ENCODE assay signal across 30 cellular contexts in genomic region chr7:116836911-116837310, GRCh38.
DNase-seq lines count a peak whose midpoint lies in the region; ATAC-seq and TF ChIP-seq lines count a peak whose summit lies in the region.
"Had no signal": no experiment of that assay in that cellular context is flagged by ENCODE, and none has a peak within 500 bp of the region (broad histone marks: within the 10 kb centered on the region; RNA-seq: fewer than 3 reads in every experiment).

No MANE protein-coding gene starts in this region.

- no peaks in the 10 kb centered on the region for H3K27me3 ChIP-seq in RWPE2 (ENCODE audit: insufficient read depth, poor library complexity, severe bottlenecking)
- H3K27me3 ChIP-seq: colonic mucosa had no signal

- no peak overlapping the region for H3K4me3 ChIP-seq in RWPE2 (ENCODE audit: severe bottlenecking)
- H3K4me3 ChIP-seq: colonic mucosa, GM23338, lower lobe of right lung, Peyer's patch had no signal

- peaks cover 7% of the 10 kb centered on the region for H3K4me1 ChIP-seq in RWPE2 (ENCODE audit: insufficient read depth, poor library complexity, severe bottlenecking)
- H3K4me1 ChIP-seq: colonic mucosa, lower lobe of right lung had no signal

- intact Hi-C loops in head of caudate nucleus (cut with DNase I), result no loop called here

- TF ChIP-seq CTCF in RWPE2 (IDR thresholded peaks at IDR 0.05; ENCODE audit: poor library complexity, severe bottlenecking), result no peak

- no peaks in the 10 kb centered on the region for H3K9me3 ChIP-seq in RWPE2 (ENCODE audit: severe bottlenecking)
- H3K9me3 ChIP-seq: colonic mucosa, lower lobe of right lung, Peyer's patch had no signal

- ATAC-seq in RWPE2 (ENCODE audit: low read depth), result peak; percentile 94
- no peak for ATAC-seq in GM19463 (IDR thresholded peaks at IDR 0.05; ENCODE audit: unreplicated experiment)
- ATAC-seq: activated naive CD4-positive, alpha-beta T cell treated with anti-CD3 and anti-CD28 coated beads, Interleukin-2, amount 50 U/mL, for 72 hours; GM23338; lower lobe of right lung had no signal

- no peaks in the 10 kb centered on the region for H3K36me3 ChIP-seq in RWPE2 (ENCODE audit: low read depth)
- H3K36me3 ChIP-seq: colonic mucosa, lower lobe of right lung, Peyer's patch, WERI-Rb-1 had no signal

- DNase-seq in DMS53 (lab: John Stamatoyannopoulos, UW) (peak; percentile 14), DMS53 treated with DMSO at 0.1 percent for 48 hours (lab: John Stamatoyannopoulos, UW; ENCODE audit: unreplicated experiment) (no peak), RWPE2 (ENCODE audit: low spot score) (no peak), glomerular visceral epithelial cell (ENCODE audit: extremely low spot score) (peak; percentile 9), superior temporal gyrus (ENCODE audit: extremely low spot score) (no peak), KG1 (lab: John Stamatoyannopoulos, UW) (no peak), head of caudate nucleus (no peak)
- DNase-seq: activated CD4-positive, alpha-beta T cell treated with anti-CD3 and anti-CD28 coated beads, Interleukin-2, amount 10 ng/mL, durations not matched to agents 24 days and 14 days; activated CD8-positive, alpha-beta memory T cell treated with anti-CD3 and anti-CD28 coated beads for 24 hours; activated T-cell treated with anti-CD3 and anti-CD28 coated beads for 4 hours; amygdala; colonic mucosa; effector CD4-positive, alpha-beta T cell; kidney; lower lobe of right lung; NCI-H1417 treated with DMSO at 0.1 percent for 48 hours; NCI-H2081 treated with DMSO at 0.1 percent for 48 hours; NCI-H748 treated with DMSO at 0.1 percent for 48 hours; Peyer's patch; stimulated activated CD4-positive, alpha-beta T cell treated with anti-CD3 and anti-CD28 coated beads, Interleukin-15, amount 100 ng/mL, for 24 hours; stimulated activated CD4-positive, alpha-beta T cell treated with anti-CD3 and anti-CD28 coated beads, Interleukin-4, amount 100 ng/mL, for 4 hours; SW 1271; T1000; trophoblast cell; WERI-Rb-1 had no signal

- no peak overlapping the region for H3K27ac ChIP-seq in RWPE2 (ENCODE audit: poor library complexity, severe bottlenecking)
- H3K27ac ChIP-seq: 22Rv1, C4-2B, colonic mucosa, lower lobe of right lung, WERI-Rb-1 had no signal

Comparison
In these comparisons a context has a peak if more than half of its experiments do, and no peak if none do; other contexts are left out.
1. DNase-seq: peak in DMS53 (single experiment) and glomerular visceral epithelial cell (single experiment); none in DMS53 treated with DMSO at 0.1 percent for 48 hours (single experiment), RWPE2 (single experiment), superior temporal gyrus (single experiment), KG1 (single experiment) and head of caudate nucleus (0 of 42).